8 cellular contexts compared by ENCODE assay signal in genomic region chr7:92133133-92133736, GRCh38. TPM values are rescaled to one million over a fixed set of nuclear protein-coding genes. Genes with fewer than 3 reads are reported as not detected.
DNase-seq lines count a peak whose midpoint lies in the region; ATAC-seq and TF ChIP-seq lines count a peak whose summit lies in the region.

No MANE protein-coding gene starts in this region.

- H3K4me1 ChIP-seq in breast epithelium, result no peaks in the 10 kb centered on the region
- H3K4me1 ChIP-seq in uterus, result no peaks in the 10 kb centered on the region

- DNase-seq in MV-4-11 (lab: John Stamatoyannopoulos, UW), result peak; percentile 52
- DNase-seq in breast epithelium (ENCODE audit: low spot score in 2 of 2), result no peak
- peak; percentile 5 for DNase-seq in medulla oblongata (ENCODE audit: extremely low spot score)
- no peak for DNase-seq in uterus
- no peak for DNase-seq in NCI-H446 (lab: John Stamatoyannopoulos, UW)
- DNase-seq in NK-92 treated with Interleukin-12 subunit alpha and Interleukin-12 subunit beta, amount 100 ng/mL, for 24 hours (lab: John Stamatoyannopoulos, UW), result no peak

- TF ChIP-seq CTCF in breast epithelium (IDR thresholded peaks at IDR 0.05) (no peak), uterus (IDR thresholded peaks at IDR 0.05) (no peak)

- peak overlapping the region; percentile 76 for H3K4me3 ChIP-seq in GM08714 (ENCODE audit: low read length)
- peak overlapping the region; percentile 84 to 95 (median 84) for H3K4me3 ChIP-seq in breast epithelium
- peak overlapping the region; percentile 84 to 88 for H3K4me3 ChIP-seq in uterus

- intact Hi-C loops in breast epithelium (cut with DNase I; ENCODE audit: low total_unique reads), result loop anchor here (10.0 kb wide), 1 partner anchor 188 kb away; the partner anchor contains the start of gene AKAP9
- intact Hi-C loops in uterus (cut with DNase I; ENCODE audit: low total_unique reads), result no loop called here

- H3K27ac ChIP-seq in breast epithelium (peak overlapping the region; percentile 97 to 98), uterus (peak overlapping the region; percentile 88 to 92)

- ATAC-seq in GM21825 (IDR thresholded peaks at IDR 0.05; ENCODE audit: unreplicated experiment), result peak; percentile 25

- H3K27me3 ChIP-seq in breast epithelium (no peaks in the 10 kb centered on the region), uterus (no peaks in the 10 kb centered on the region)

- H3K36me3 ChIP-seq in breast epithelium (no peaks in the 10 kb centered on the region), uterus (no peaks in the 10 kb centered on the region)

- TF ChIP-seq POLR2A in breast epithelium (IDR thresholded peaks at IDR 0.05) (no peak), uterus (IDR thresholded peaks at IDR 0.05) (no peak)

- H3K9me3 ChIP-seq in breast epithelium (no peaks in the 10 kb centered on the region), uterus (no peaks in the 10 kb centered on the region)

RNA-seq across cellular contexts. Expression of gene CYP51A1, which starts 1.0 kb away (rescaled TPM):
- total RNA-seq in breast epithelium (10 to 100 TPM; 28.3 to 39.1 (median 32.4) TPM), uterus (100 to 1,000 TPM in 1 of 4 donors, 10 to 100 TPM in 2, 1 to 10 TPM in 1; 7.2 to 121 (median 38.3) TPM)

RNA-seq across cellular contexts. Expression of gene LRRD1, which starts 45.7 kb away (rescaled TPM):
- total RNA-seq in breast epithelium (under 1 TPM in 2 of 3 donors, not detected in 1; 0.16 to 0.33 TPM), uterus (under 1 TPM in 2 of 4 donors, not detected in 2; 0.73 to 0.97 TPM)

Comparison
In these comparisons a context has a peak if more than half of its experiments do, and no peak if none do; other contexts are left out.
1. DNase-seq: peak in MV-4-11 (single experiment) and medulla oblongata (single experiment); none in breast epithelium (0 of 2), uterus (0 of 2), NCI-H446 (0 of 2) and NK-92 treated with Interleukin-12 subunit alpha and Interleukin-12 subunit beta, amount 100 ng/mL, for 24 hours (single experiment).
2. Peak in every context shown above with its lines, with median percentiles within 50 percentile points of each other: H3K4me3 ChIP-seq.